Comparison of ENCODE assay signal across 10 cellular contexts in the genomic region with DNA sequence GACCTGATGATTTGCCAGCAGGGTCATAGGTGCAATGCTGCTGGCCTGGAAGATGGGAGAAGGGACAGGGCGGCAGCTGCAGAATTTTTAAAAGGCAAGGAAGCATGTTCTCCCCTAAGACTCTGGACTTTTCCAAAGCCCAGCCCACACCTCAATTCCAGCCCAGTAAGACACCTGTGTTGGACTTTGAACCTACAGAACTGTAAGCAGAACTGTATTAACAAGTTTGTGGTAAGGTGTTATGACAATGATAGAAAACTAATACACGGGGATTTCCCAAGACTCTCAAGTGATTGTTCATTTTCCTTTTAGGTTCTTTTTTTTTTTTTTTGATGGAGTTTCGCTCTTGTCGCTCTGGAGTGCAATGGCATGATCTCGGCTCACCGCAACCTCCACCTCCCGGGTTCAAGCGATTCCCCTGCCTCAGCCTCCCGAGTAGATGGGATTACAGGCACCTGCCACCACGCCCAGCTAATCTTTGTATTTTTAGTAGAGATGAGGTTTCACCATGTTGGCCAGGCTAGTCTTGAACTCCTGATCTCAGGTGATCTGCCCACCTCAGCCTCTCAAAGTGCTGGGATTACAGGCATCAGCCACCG. TPM values are rescaled to one million over a fixed set of nuclear protein-coding genes. Genes with fewer than 3 reads are reported as not detected.
DNase-seq lines count a peak whose midpoint lies in the region; ATAC-seq and TF ChIP-seq lines count a peak whose summit lies in the region.
"Not testable (repeated sequence)": the region's sequence is repeated elsewhere in the genome, so short reads cannot be mapped to it uniquely, and the experiment has no call there.
"Had no signal": no experiment of that assay in that cellular context is flagged by ENCODE, and none has a peak within 500 bp of the region (broad histone marks: within the 10 kb centered on the region; RNA-seq: fewer than 3 reads in every experiment).

No MANE protein-coding gene starts in this region.

- H3K36me3 Mint-ChIP-seq in CD4-positive, CD25-positive, alpha-beta regulatory T cell; T-helper 17 cell (ENCODE audit: low read depth); activated CD8-positive, alpha-beta T cell treated with anti-CD3 and anti-CD28 coated beads for 36 hours (ENCODE audit: low read depth); activated naive CD4-positive, alpha-beta T cell treated with anti-CD3 and anti-CD28 coated beads for 36 hours (ENCODE audit: low read depth); stimulated activated naive CD8-positive, alpha-beta T cell treated with anti-CD3 and anti-CD28 coated beads, Interleukin-15, Interleukin-2, amounts not matched to agents 100 ng/mL and 50 ng/mL, for 24 hours (ENCODE audit: low read depth): not testable (repeated sequence)
- peaks cover 33% of the 10 kb centered on the region for H3K36me3 Mint-ChIP-seq in effector memory CD8-positive, alpha-beta T cell (ENCODE audit: insufficient read depth)
- H3K36me3 Mint-ChIP-seq in naive thymus-derived CD8-positive, alpha-beta T cell, result peaks cover 0 to 21% (median 0%) of the 10 kb centered on the region in 3 donors

- POLR2A ChIA-PET in activated CD8-positive, alpha-beta T cell treated with anti-CD3 and anti-CD28 coated beads for 36 hours (lab: Charles Lee), result interaction anchor here (0.9 kb wide), 1 partner anchor 10 kb away, joined by 3 read pairs; no protein-coding TSS in a partner anchor
- POLR2A ChIA-PET in naive thymus-derived CD8-positive, alpha-beta T cell (lab: Charles Lee), result not testable (repeated sequence)

- not testable (repeated sequence) for H3K27me3 Mint-ChIP-seq in CD4-positive, CD25-positive, alpha-beta regulatory T cell; T-helper 17 cell; activated CD8-positive, alpha-beta T cell treated with anti-CD3 and anti-CD28 coated beads for 36 hours; activated naive CD4-positive, alpha-beta T cell treated with anti-CD3 and anti-CD28 coated beads for 36 hours (ENCODE audit: low read depth); effector memory CD8-positive, alpha-beta T cell; naive thymus-derived CD8-positive, alpha-beta T cell; stimulated activated naive CD8-positive, alpha-beta T cell treated with anti-CD3 and anti-CD28 coated beads, Interleukin-15, Interleukin-2, amounts not matched to agents 100 ng/mL and 50 ng/mL, for 24 hours

- H3K4me3 Mint-ChIP-seq in CD4-positive, CD25-positive, alpha-beta regulatory T cell, result peak overlapping the region; percentile 59 to 81 (median 71)
- peak overlapping the region; percentile 43 for H3K4me3 Mint-ChIP-seq in T-helper 17 cell
- not testable (repeated sequence) for H3K4me3 Mint-ChIP-seq in activated CD8-positive, alpha-beta T cell treated with anti-CD3 and anti-CD28 coated beads for 36 hours; activated naive CD4-positive, alpha-beta T cell treated with anti-CD3 and anti-CD28 coated beads for 36 hours; naive thymus-derived CD8-positive, alpha-beta T cell; stimulated activated naive CD8-positive, alpha-beta T cell treated with anti-CD3 and anti-CD28 coated beads, Interleukin-15, Interleukin-2, amounts not matched to agents 100 ng/mL and 50 ng/mL, for 24 hours
- peak overlapping the region in 1 of 2 donors; percentile 35 for H3K4me3 Mint-ChIP-seq in effector memory CD8-positive, alpha-beta T cell

- CTCF ChIA-PET in activated CD8-positive, alpha-beta T cell treated with anti-CD3 and anti-CD28 coated beads for 36 hours (lab: Charles Lee), result interaction anchor here (0.9 to 1.6 kb wide), 2 partner anchors 261 kb away, joined by 3 to 6 read pairs; no protein-coding TSS in a partner anchor
- CTCF ChIA-PET in activated naive CD4-positive, alpha-beta T cell treated with anti-CD3 and anti-CD28 coated beads for 36 hours (lab: Charles Lee), result interaction anchor here (0.8 kb wide), 1 partner anchor 11 kb away, joined by 3 read pairs; no protein-coding TSS in a partner anchor

- H3K27ac Mint-ChIP-seq in CD4-positive, CD25-positive, alpha-beta regulatory T cell, result peak overlapping the region; percentile 94 to 95 (median 95)
- peak overlapping the region; percentile 97 for H3K27ac Mint-ChIP-seq in T-helper 17 cell
- H3K27ac Mint-ChIP-seq in activated CD8-positive, alpha-beta T cell treated with anti-CD3 and anti-CD28 coated beads for 36 hours, result peak overlapping the region; percentile 57
- H3K27ac Mint-ChIP-seq in activated naive CD4-positive, alpha-beta T cell treated with anti-CD3 and anti-CD28 coated beads for 36 hours, result peak overlapping the region; percentile 72
- H3K27ac Mint-ChIP-seq in effector memory CD8-positive, alpha-beta T cell, result peak overlapping the region; percentile 89 to 92
- H3K27ac Mint-ChIP-seq in naive thymus-derived CD8-positive, alpha-beta T cell, result peak overlapping the region in 7 of 10 donors; percentile 8 to 77 (median 66)
- peak overlapping the region; percentile 16 for H3K27ac Mint-ChIP-seq in stimulated activated naive CD8-positive, alpha-beta T cell treated with anti-CD3 and anti-CD28 coated beads, Interleukin-15, Interleukin-2, amounts not matched to agents 100 ng/mL and 50 ng/mL, for 24 hours

- not testable (repeated sequence) for H3K9me3 Mint-ChIP-seq in CD4-positive, CD25-positive, alpha-beta regulatory T cell; activated CD8-positive, alpha-beta T cell treated with anti-CD3 and anti-CD28 coated beads for 36 hours; activated naive CD4-positive, alpha-beta T cell treated with anti-CD3 and anti-CD28 coated beads for 36 hours; effector memory CD8-positive, alpha-beta T cell; naive thymus-derived CD8-positive, alpha-beta T cell; stimulated activated naive CD8-positive, alpha-beta T cell treated with anti-CD3 and anti-CD28 coated beads, Interleukin-15, Interleukin-2, amounts not matched to agents 100 ng/mL and 50 ng/mL, for 24 hours

- not testable (repeated sequence) for H3K27me3 ChIP-seq in CD4-positive, CD25-positive, alpha-beta regulatory T cell (ENCODE audit: control insufficient read depth, insufficient read depth, low read length)

- H3K9me3 ChIP-seq in CD4-positive, CD25-positive, alpha-beta regulatory T cell (ENCODE audit: control insufficient read depth in 2 of 2, low read length in 2 of 2); T-helper 17 cell (ENCODE audit: control insufficient read depth, low read length, poor library complexity, severe bottlenecking): not testable (repeated sequence)

- H3K4me1 ChIP-seq in CD4-positive, CD25-positive, alpha-beta regulatory T cell (ENCODE audit: control insufficient read depth, insufficient read depth, low read length, poor library complexity, severe bottlenecking), result peaks cover 65% of the 10 kb centered on the region

- H3K4me3 ChIP-seq in CD4-positive, CD25-positive, alpha-beta regulatory T cell (ENCODE audit: low read depth, low read length), result peak overlapping the region; percentile 34

- TF ChIP-seq CTCF in activated CD8-positive, alpha-beta T cell treated with anti-CD3 and anti-CD28 coated beads for 36 hours (IDR thresholded peaks at IDR 0.05), result not testable (repeated sequence)

- intact Hi-C loops in activated CD8-positive, alpha-beta T cell treated with anti-CD3 and anti-CD28 coated beads for 36 hours (cut with micrococcal nuclease), result not testable (repeated sequence)
- intact Hi-C loops in activated naive CD4-positive, alpha-beta T cell treated with anti-CD3 and anti-CD28 coated beads for 36 hours (cut with micrococcal nuclease), result loop anchor here (2.0 to 5.0 kb wide), 6 partner anchors 34 to 254 kb away; partner anchors contain the start of gene NDUFA6

- peak; percentile 16 to 54 (median 49) for DNase-seq in CD4-positive, CD25-positive, alpha-beta regulatory T cell
- not testable (repeated sequence) for DNase-seq in T-helper 17 cell; activated CD8-positive, alpha-beta T cell treated with anti-CD3 and anti-CD28 coated beads for 36 hours; effector memory CD8-positive, alpha-beta T cell; naive thymus-derived CD8-positive, alpha-beta T cell
- DNase-seq in activated naive CD4-positive, alpha-beta T cell treated with anti-CD3 and anti-CD28 coated beads for 36 hours, result peak; percentile 25

- H3K4me1 Mint-ChIP-seq in CD4-positive, CD25-positive, alpha-beta regulatory T cell, result peaks cover 53 to 96% (median 71%) of the 10 kb centered on the region in 4 donors
- peaks cover 68% of the 10 kb centered on the region for H3K4me1 Mint-ChIP-seq in T-helper 17 cell
- H3K4me1 Mint-ChIP-seq in activated CD8-positive, alpha-beta T cell treated with anti-CD3 and anti-CD28 coated beads for 36 hours (ENCODE audit: low read depth), result peaks cover 73% of the 10 kb centered on the region
- peaks cover 92% of the 10 kb centered on the region for H3K4me1 Mint-ChIP-seq in activated naive CD4-positive, alpha-beta T cell treated with anti-CD3 and anti-CD28 coated beads for 36 hours (ENCODE audit: low read depth)
- H3K4me1 Mint-ChIP-seq in effector memory CD8-positive, alpha-beta T cell (ENCODE audit: low read depth in 2 of 2), result peaks cover 52 to 67% of the 10 kb centered on the region in 2 donors
- peaks cover 32 to 80% (median 72%) of the 10 kb centered on the region in 4 donors for H3K4me1 Mint-ChIP-seq in naive thymus-derived CD8-positive, alpha-beta T cell
- peaks cover 67% of the 10 kb centered on the region for H3K4me1 Mint-ChIP-seq in stimulated activated naive CD8-positive, alpha-beta T cell treated with anti-CD3 and anti-CD28 coated beads, Interleukin-15, Interleukin-2, amounts not matched to agents 100 ng/mL and 50 ng/mL, for 24 hours (ENCODE audit: low read depth)

- ATAC-seq in CD4-positive, CD25-positive, alpha-beta regulatory T cell (ENCODE audit: low read depth in 2 of 2), result peak; percentile 14 to 31
- ATAC-seq in GM18867 (IDR thresholded peaks at IDR 0.05; ENCODE audit: unreplicated experiment), result peak; percentile 46
- ATAC-seq in T-helper 17 cell, result peak; percentile 63
- peak; percentile 29 for ATAC-seq in activated CD8-positive, alpha-beta T cell treated with anti-CD3 and anti-CD28 coated beads for 36 hours
- ATAC-seq in effector memory CD8-positive, alpha-beta T cell (replicated peaks), result peak; percentile 47
- not testable (repeated sequence) for ATAC-seq in naive thymus-derived CD8-positive, alpha-beta T cell

- not testable (repeated sequence) for H3K36me3 ChIP-seq in CD4-positive, CD25-positive, alpha-beta regulatory T cell (ENCODE audit: control insufficient read depth, insufficient read depth, low read length)

- peak overlapping the region; percentile 82 for H3K27ac ChIP-seq in CD4-positive, CD25-positive, alpha-beta regulatory T cell (ENCODE audit: insufficient read depth, low read length, poor library complexity, severe bottlenecking)

RNA-seq across cellular contexts. Expression of gene CYP2D6, which starts 53.0 kb away (rescaled TPM):
- 9.0 TPM for total RNA-seq in CD4-positive, CD25-positive, alpha-beta regulatory T cell
- under 1 TPM in 2 of 4 donors, not detected in 2; 0.17 to 0.26 TPM for polyA plus RNA-seq in CD4-positive, CD25-positive, alpha-beta regulatory T cell
- total RNA-seq in T-helper 17 cell, result 1 to 10 TPM; 5.9 to 9.6 TPM
- total RNA-seq in activated CD8-positive, alpha-beta T cell treated with anti-CD3 and anti-CD28 coated beads for 36 hours, result 1 to 10 TPM; 1.5 to 2.0 TPM
- 1 to 10 TPM in 1 of 2 experiments, under 1 TPM in 1; 0.89 to 1.4 TPM for total RNA-seq in activated naive CD4-positive, alpha-beta T cell treated with anti-CD3 and anti-CD28 coated beads for 36 hours
- 1 to 10 TPM; 9.2 to 9.6 TPM for total RNA-seq in naive thymus-derived CD8-positive, alpha-beta T cell
- under 1 TPM in 1 of 3 donors, not detected in 2; 0.12 TPM for polyA plus RNA-seq in naive thymus-derived CD8-positive, alpha-beta T cell
- total RNA-seq: right atrium auricular region had no signal
- polyA plus RNA-seq: immature natural killer cell had no signal

Comparison
In these comparisons a context has a peak if more than half of its experiments do, and no peak if none do; other contexts are left out.
1. H3K27ac Mint-ChIP-seq: peak in every context shown above with its lines; median percentile 97 in T-helper 17 cell; 95 in CD4-positive, CD25-positive, alpha-beta regulatory T cell; 90 in effector memory CD8-positive, alpha-beta T cell; 72 in activated naive CD4-positive, alpha-beta T cell treated with anti-CD3 and anti-CD28 coated beads for 36 hours; 66 in naive thymus-derived CD8-positive, alpha-beta T cell; 57 in activated CD8-positive, alpha-beta T cell treated with anti-CD3 and anti-CD28 coated beads for 36 hours; 16 in stimulated activated naive CD8-positive, alpha-beta T cell treated with anti-CD3 and anti-CD28 coated beads, Interleukin-15, Interleukin-2, amounts not matched to agents 100 ng/mL and 50 ng/mL, for 24 hours.